ENCODE assay signal across 1 cellular context in genomic region chr1:93007941-93008577, GRCh38.
A peak's percentile ranks its signal among the peaks of the same experiment; 100 is the strongest.
TF ChIP-seq lines count a peak whose summit lies in the region.

No MANE protein-coding gene starts in this region.

TF ChIP-seq in K562, 482 proteins besides CTCF, POLR2A, EP300 and RAD21 (continued from another document):
- TF ChIP-seq MGA (IDR thresholded peaks at IDR 0.05) = 0 out of 2 replicates have a peak, but pooled peaks have one; percentile 11
